Comparison of ENCODE assay signal across 12 cellular contexts in genomic region chr15:96585634-96586386, GRCh38.
DNase-seq lines count a peak whose midpoint lies in the region; ATAC-seq and TF ChIP-seq lines count a peak whose summit lies in the region.
"Had no signal": no experiment of that assay in that cellular context is flagged by ENCODE, and none has a peak within 500 bp of the region (broad histone marks: within the 10 kb centered on the region; RNA-seq: fewer than 3 reads in every experiment).

No MANE protein-coding gene starts in this region.

- peaks cover 6% of the 10 kb centered on the region for H3K4me1 Mint-ChIP-seq in type B pancreatic cell (ENCODE audit: unreplicated experiment)
- H3K4me1 Mint-ChIP-seq: activated naive CD8-positive, alpha-beta T cell treated with anti-CD3 and anti-CD28 coated beads, Interleukin-2, amount 10 ng/mL, durations not matched to agents 7 days and 5 days had no signal

- H3F3A ChIP-seq in PC-9 (ENCODE audit: insufficient read depth, low read depth), result no peaks in the 10 kb centered on the region

- no peaks in the 10 kb centered on the region for H3K36me3 ChIP-seq in H7 (replicated peaks; ENCODE audit: control insufficient read depth, insufficient read depth, low read length)
- no peaks in the 10 kb centered on the region for H3K36me3 ChIP-seq in PC-9 (ENCODE audit: low read depth)
- H3K36me3 ChIP-seq: sigmoid colon, suprapubic skin had no signal

- TF ChIP-seq CTCF in 22Rv1 (IDR thresholded peaks at IDR 0.05), result peak; percentile 42
- TF ChIP-seq CTCF in PC-9 (conservative IDR thresholded peaks at IDR 0.05), result peak; percentile 37; the same call in 1 of the 2 replicates
- TF ChIP-seq CTCF in type B pancreatic cell (conservative IDR thresholded peaks at IDR 0.05), result no peak

- no TSS peak for BruUV-seq in PC-9 (replicated peaks; lab: Mats Ljungman, UMichigan)

- H3K27ac ChIP-seq in 22Rv1 (no peak overlapping the region), PC-9 (no peak overlapping the region)
- H3K27ac ChIP-seq: sigmoid colon, suprapubic skin had no signal

- no peaks in the 10 kb centered on the region for H3K4me1 ChIP-seq in PC-9 (replicated peaks; ENCODE audit: insufficient read depth)
- H3K4me1 ChIP-seq: suprapubic skin had no signal

- no peak for ATAC-seq in HG03354 (IDR thresholded peaks at IDR 0.05; ENCODE audit: poor library complexity, severe bottlenecking, unreplicated experiment)

- no peak overlapping the region for H3K4me2 ChIP-seq in PC-9

- no peaks in the 10 kb centered on the region for H3K9me3 Mint-ChIP-seq in type B pancreatic cell
- H3K9me3 Mint-ChIP-seq: activated naive CD8-positive, alpha-beta T cell treated with anti-CD3 and anti-CD28 coated beads, Interleukin-2, amount 10 ng/mL, durations not matched to agents 7 days and 5 days had no signal

- H3K27me3 ChIP-seq in H7 (ENCODE audit: control insufficient read depth, insufficient read depth, low read length) (no peaks in the 10 kb centered on the region), PC-9 (ENCODE audit: insufficient read depth, low read depth) (no peaks in the 10 kb centered on the region)
- H3K27me3 ChIP-seq: sigmoid colon had no signal

- in situ Hi-C loops in G401 (cut with HindIII; ENCODE audit: low sequenced_read_pairs), result no loop called here

- peaks cover 31% of the 10 kb centered on the region for H3K27me3 Mint-ChIP-seq in type B pancreatic cell
- H3K27me3 Mint-ChIP-seq: activated naive CD8-positive, alpha-beta T cell treated with anti-CD3 and anti-CD28 coated beads, Interleukin-2, amount 10 ng/mL, durations not matched to agents 7 days and 5 days had no signal

- DNase-seq in H7, result peak; percentile 14
- no peak for DNase-seq in PC-9
- peak; percentile 1 for DNase-seq in fibroblast of peridontal ligament (ENCODE audit: extremely low read depth)
- no peak for DNase-seq in G401 (ENCODE audit: low spot score)
- no peak for DNase-seq in type B pancreatic cell (ENCODE audit: extremely low spot score, unreplicated experiment)
- no peak for DNase-seq in foreskin melanocyte
- DNase-seq: activated naive CD8-positive, alpha-beta T cell treated with anti-CD3 and anti-CD28 coated beads, Interleukin-2, amount 10 ng/mL, durations not matched to agents 7 days and 5 days; NCI-H1048; sigmoid colon had no signal

- intact Hi-C loops in PC-9 (cut with micrococcal nuclease; ENCODE audit: unreplicated experiment), result no loop called here

- H4K20me1 ChIP-seq in PC-9 (ENCODE audit: insufficient read depth), result no peaks in the 10 kb centered on the region

- H3K4me3 Mint-ChIP-seq in type B pancreatic cell, result no peak overlapping the region
- H3K4me3 Mint-ChIP-seq: activated naive CD8-positive, alpha-beta T cell treated with anti-CD3 and anti-CD28 coated beads, Interleukin-2, amount 10 ng/mL, durations not matched to agents 7 days and 5 days had no signal

- no peaks in the 10 kb centered on the region for H3K9me3 ChIP-seq in PC-9 (ENCODE audit: insufficient read depth, low read depth)
- H3K9me3 ChIP-seq: sigmoid colon, suprapubic skin had no signal

- POLR2A ChIA-PET in PC-9 (lab: Charles Lee; ENCODE audit: unreplicated experiment), result no interaction called here

- no peak overlapping the region for H3K4me3 ChIP-seq in H7 (ENCODE audit: insufficient read depth, low read depth, low read length)
- H3K4me3 ChIP-seq in PC-9, result no peak overlapping the region
- H3K4me3 ChIP-seq: sigmoid colon, suprapubic skin had no signal

- no peaks in the 10 kb centered on the region for H3K79me2 ChIP-seq in PC-9 (ENCODE audit: low read depth)

- no peak overlapping the region for H2AFZ ChIP-seq in PC-9

- CTCF ChIA-PET in PC-9 (lab: Charles Lee), result interaction anchor here (0.7 kb wide), 1 partner anchor 273 kb away, joined by 13 read pairs; no protein-coding TSS in a partner anchor

- no peaks in the 10 kb centered on the region for H3K36me3 Mint-ChIP-seq in type B pancreatic cell
- H3K36me3 Mint-ChIP-seq: activated naive CD8-positive, alpha-beta T cell treated with anti-CD3 and anti-CD28 coated beads, Interleukin-2, amount 10 ng/mL, durations not matched to agents 7 days and 5 days had no signal

- H3K9me2 ChIP-seq in PC-9 (ENCODE audit: insufficient read depth), result no peaks in the 10 kb centered on the region

- H3K27ac Mint-ChIP-seq in type B pancreatic cell, result no peak overlapping the region
- H3K27ac Mint-ChIP-seq: activated naive CD8-positive, alpha-beta T cell treated with anti-CD3 and anti-CD28 coated beads, Interleukin-2, amount 10 ng/mL, durations not matched to agents 7 days and 5 days had no signal

Comparison
In these comparisons a context has a peak if more than half of its experiments do, and no peak if none do; other contexts are left out.
1. DNase-seq: peak in H7 (single experiment) and fibroblast of peridontal ligament (single experiment); none in PC-9 (0 of 2), G401 (single experiment), type B pancreatic cell (single experiment) and foreskin melanocyte (single experiment).